12 cellular contexts compared by ENCODE assay signal in genomic region chr2:149169653-149170052, GRCh38.
DNase-seq lines count a peak whose midpoint lies in the region; TF ChIP-seq lines count a peak whose summit lies in the region.
"Had no signal": no experiment of that assay in that cellular context is flagged by ENCODE, and none has a peak within 500 bp of the region (broad histone marks: within the 10 kb centered on the region; RNA-seq: fewer than 3 reads in every experiment).

No MANE protein-coding gene starts in this region.

- DNase-seq in SIG-M5 treated with dmso at 0.1 percent for 504 hours (lab: John Stamatoyannopoulos, UW; ENCODE audit: unreplicated experiment) (peak; percentile 56), SIG-M5 (lab: John Stamatoyannopoulos, UW) (no peak), NCI-H510A treated with DMSO at 0.1 percent for 48 hours (lab: John Stamatoyannopoulos, UW) (peak; percentile 47), esophagus squamous epithelium (lab: John Stamatoyannopoulos, UW) (no peak), posterior cingulate gyrus (no peak), BE2C (no peak), DMS79 treated with DMSO at 0.1 percent for 48 hours (lab: John Stamatoyannopoulos, UW) (no peak)
- DNase-seq: nephron progenitor cell; stimulated activated CD4-positive, alpha-beta T cell treated with anti-CD3 and anti-CD28 coated beads, Interleukin-4, amount 100 ng/mL, for 4 hours; uterus had no signal

- H3K9me3 ChIP-seq in esophagus squamous epithelium, result no peaks in the 10 kb centered on the region
- no peaks in the 10 kb centered on the region for H3K9me3 ChIP-seq in BE2C
- H3K9me3 ChIP-seq: uterus had no signal

- H3K4me3 ChIP-seq in esophagus squamous epithelium, result no peak overlapping the region
- no peak overlapping the region for H3K4me3 ChIP-seq in skin epidermis
- no peak overlapping the region for H3K4me3 ChIP-seq in BE2C (ENCODE audit: low read depth, low read length)
- H3K4me3 ChIP-seq: uterus had no signal

- peaks cover 18 to 60% (median 24%) of the 10 kb centered on the region in 3 donors for H3K4me1 ChIP-seq in esophagus squamous epithelium
- H3K4me1 ChIP-seq in BE2C, result no peaks in the 10 kb centered on the region
- H3K4me1 ChIP-seq: uterus had no signal

- no peak for TF ChIP-seq CTCF in esophagus squamous epithelium (IDR thresholded peaks at IDR 0.05)
- no peak for TF ChIP-seq CTCF in BE2C (IDR thresholded peaks at IDR 0.05; ENCODE audit: low read depth, low read length)

- 47 to 49% methylated on average over 4 of the region's 4 CpGs for WGBS in esophagus squamous epithelium, 2 donors

- H3K27ac ChIP-seq in esophagus squamous epithelium, result peak overlapping the region; percentile 61 to 89 (median 78)
- peak overlapping the region in 19 of 21 experiments; percentile 39 to 83 (median 62) for H3K27ac ChIP-seq in skin epidermis
- H3K27ac ChIP-seq: KMS-11, uterus had no signal

- intact Hi-C loops in esophagus squamous epithelium (cut with DNase I) (no loop called here), posterior cingulate gyrus (cut with DNase I) (no loop called here)

- H3K27me3 ChIP-seq in esophagus squamous epithelium (no peaks in the 10 kb centered on the region), BE2C (no peaks in the 10 kb centered on the region)
- H3K27me3 ChIP-seq: uterus had no signal

- TF ChIP-seq POLR2A in esophagus squamous epithelium (IDR thresholded peaks at IDR 0.05), result no peak

- H3K36me3 ChIP-seq in esophagus squamous epithelium (no peaks in the 10 kb centered on the region), BE2C (no peaks in the 10 kb centered on the region)
- H3K36me3 ChIP-seq: uterus had no signal

Comparison
In these comparisons a context has a peak if more than half of its experiments do, and no peak if none do; other contexts are left out.
1. DNase-seq: peak in SIG-M5 treated with dmso at 0.1 percent for 504 hours (single experiment) and NCI-H510A treated with DMSO at 0.1 percent for 48 hours (single experiment); none in SIG-M5 (single experiment), esophagus squamous epithelium (single experiment), posterior cingulate gyrus (0 of 10), BE2C (single experiment) and DMS79 treated with DMSO at 0.1 percent for 48 hours (single experiment).